In the genomic region with DNA sequence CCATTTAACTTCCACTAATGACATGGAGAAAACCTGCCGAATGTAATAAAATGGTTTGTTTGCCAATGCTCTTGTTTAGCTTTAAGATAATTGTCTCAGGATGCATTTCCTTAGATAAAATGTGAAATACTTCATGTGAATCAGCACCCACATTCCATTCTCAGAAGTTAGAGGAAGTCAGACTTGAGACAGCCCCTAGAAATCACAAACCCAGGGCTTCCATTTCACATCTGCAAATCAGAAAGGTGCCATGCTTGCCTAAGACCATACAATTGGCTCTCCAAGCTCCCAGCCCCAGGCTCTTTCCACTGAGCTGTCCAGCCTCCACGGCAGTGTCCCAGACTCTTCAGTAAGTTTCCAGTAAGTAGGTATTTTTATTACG, we compare ENCODE assay signal across 13 cellular contexts. TPM values are rescaled to one million over a fixed set of nuclear protein-coding genes. Genes with fewer than 3 reads are reported as not detected.
DNase-seq lines count a peak whose midpoint lies in the region; ATAC-seq and TF ChIP-seq lines count a peak whose summit lies in the region.
"Had no signal": no experiment of that assay in that cellular context is flagged by ENCODE, and none has a peak within 500 bp of the region (broad histone marks: within the 10 kb centered on the region; RNA-seq: fewer than 3 reads in every experiment).

No MANE protein-coding gene starts in this region.

- H3K4me1 Mint-ChIP-seq in activated T-cell treated with anti-CD3 and anti-CD28 coated beads, Interleukin-2, amount 50 U/mL, for 24 hours (ENCODE audit: low read depth) = peaks cover 14% of the 10 kb centered on the region
- H3K4me1 Mint-ChIP-seq in stimulated activated naive CD8-positive, alpha-beta T cell treated with anti-CD3 and anti-CD28 coated beads, Interleukin-15, amount 100 ng/mL, for 72 hours = peaks cover 20% of the 10 kb centered on the region

- H3K27me3 ChIP-seq in RWPE2 (ENCODE audit: insufficient read depth, poor library complexity, severe bottlenecking) (no peaks in the 10 kb centered on the region), stomach (no peaks in the 10 kb centered on the region), psoas muscle (ENCODE audit: insufficient read depth in 3 of 3, low read length in 2 of 3) (no peaks in the 10 kb centered on the region), thyroid gland (no peaks in the 10 kb centered on the region)
- H3K27me3 ChIP-seq: BLaER1 treated with 17β-estradiol and CSF1 and Interleukin-3, amounts not matched to agents 10 nM and 100 nM had no signal

- H3K4me3 ChIP-seq in RWPE2 (ENCODE audit: severe bottlenecking) (no peak overlapping the region), stomach (no peak overlapping the region), psoas muscle (no peak overlapping the region), thyroid gland (replicated peaks in 1 of 3) (no peak overlapping the region)
- H3K4me3 ChIP-seq: BLaER1 treated with 17β-estradiol and CSF1 and Interleukin-3, amounts not matched to agents 10 nM and 100 nM had no signal

- H3K27me3 Mint-ChIP-seq in activated T-cell treated with anti-CD3 and anti-CD28 coated beads, Interleukin-2, amount 50 U/mL, for 24 hours = no peaks in the 10 kb centered on the region
- H3K27me3 Mint-ChIP-seq in stimulated activated naive CD8-positive, alpha-beta T cell treated with anti-CD3 and anti-CD28 coated beads, Interleukin-15, amount 100 ng/mL, for 72 hours = no peaks in the 10 kb centered on the region
- H3K27me3 Mint-ChIP-seq: activated naive CD8-positive, alpha-beta T cell had no signal

- peak; percentile 75 for ATAC-seq in RWPE2 (ENCODE audit: low read depth)
- ATAC-seq in stimulated activated naive CD8-positive, alpha-beta T cell treated with anti-CD3 and anti-CD28 coated beads, Interleukin-15, amount 100 ng/mL, for 72 hours = no peak
- ATAC-seq in psoas muscle = no peak

- no peak for TF ChIP-seq EP300 in stomach (IDR thresholded peaks at IDR 0.05)

- H3K36me3 Mint-ChIP-seq in activated T-cell treated with anti-CD3 and anti-CD28 coated beads, Interleukin-2, amount 50 U/mL, for 24 hours (ENCODE audit: low read depth) = peaks cover 40% of the 10 kb centered on the region

- H3K9me3 ChIP-seq in RWPE2 (ENCODE audit: severe bottlenecking) = no peaks in the 10 kb centered on the region
- H3K9me3 ChIP-seq in stomach = no peaks in the 10 kb centered on the region
- H3K9me3 ChIP-seq in psoas muscle = no peaks in the 10 kb centered on the region
- H3K9me3 ChIP-seq in thyroid gland = no peaks in the 10 kb centered on the region
- H3K9me3 ChIP-seq: BLaER1 treated with 17β-estradiol and CSF1 and Interleukin-3, amounts not matched to agents 10 nM and 100 nM had no signal

- H3K27ac ChIP-seq in RWPE2 (ENCODE audit: poor library complexity, severe bottlenecking) (peak overlapping the region; percentile 49), stomach (peak overlapping the region in 4 of 5 donors; percentile 35 to 71 (median 64)), psoas muscle (no peak overlapping the region), thyroid gland (no peak overlapping the region)
- H3K27ac ChIP-seq: BLaER1 treated with 17β-estradiol and CSF1 and Interleukin-3, amounts not matched to agents 10 nM and 100 nM had no signal

- 75 to 88% (median 84%) methylated on average over 3 of the region's 3 CpGs for WGBS in stomach, 5 donors
- WGBS in psoas muscle, 3 donors = 68 to 86% (median 84%) methylated on average over 3 of the region's 3 CpGs
- WGBS in thyroid gland, 2 donors = 83 to 87% methylated on average over 3 of the region's 3 CpGs

- H3K9me3 Mint-ChIP-seq in activated T-cell treated with anti-CD3 and anti-CD28 coated beads, Interleukin-2, amount 50 U/mL, for 24 hours = no peaks in the 10 kb centered on the region
- no peaks in the 10 kb centered on the region for H3K9me3 Mint-ChIP-seq in stimulated activated naive CD8-positive, alpha-beta T cell treated with anti-CD3 and anti-CD28 coated beads, Interleukin-15, amount 100 ng/mL, for 72 hours

- H3K36me3 ChIP-seq in RWPE2 (ENCODE audit: low read depth) (peaks cover 4% of the 10 kb centered on the region), stomach (peaks cover 11 to 31% (median 17%) of the 10 kb centered on the region in 4 donors), psoas muscle (ENCODE audit: insufficient read depth in 1 of 2, low read depth in 1 of 2) (peaks cover 0 to 14% of the 10 kb centered on the region in 2 donors), thyroid gland (peaks cover 5 to 9% of the 10 kb centered on the region in 2 donors)

- TF ChIP-seq CTCF in RWPE2 (IDR thresholded peaks at IDR 0.05; ENCODE audit: poor library complexity, severe bottlenecking) (no peak), stomach (IDR thresholded peaks at IDR 0.05) (no peak), psoas muscle (IDR thresholded peaks at IDR 0.05) (no peak), thyroid gland (IDR thresholded peaks at IDR 0.05) (no peak)

- no peak for DNase-seq in activated T-cell treated with anti-CD3 and anti-CD28 coated beads, Interleukin-2, amount 50 U/mL, for 24 hours
- DNase-seq in activated T-cell treated with anti-CD3 and anti-CD28 coated beads for 4 hours (no peak), RWPE2 (ENCODE audit: low spot score) (no peak), fibroblast of peridontal ligament (ENCODE audit: extremely low read depth) (peak; percentile 68), stomach (no peak), psoas muscle (no peak), thyroid gland (no peak)
- no peak for DNase-seq in stimulated activated naive CD8-positive, alpha-beta T cell treated with anti-CD3 and anti-CD28 coated beads, Interleukin-15, amount 100 ng/mL, for 72 hours
- DNase-seq: mammary epithelial cell, NCI-H1417 treated with DMSO at 0.1 percent for 48 hours, retina had no signal

- H3K4me3 Mint-ChIP-seq in activated T-cell treated with anti-CD3 and anti-CD28 coated beads, Interleukin-2, amount 50 U/mL, for 24 hours = no peak overlapping the region
- H3K4me3 Mint-ChIP-seq in stimulated activated naive CD8-positive, alpha-beta T cell treated with anti-CD3 and anti-CD28 coated beads, Interleukin-15, amount 100 ng/mL, for 72 hours = no peak overlapping the region
- H3K4me3 Mint-ChIP-seq: activated naive CD8-positive, alpha-beta T cell had no signal

- H3K27ac Mint-ChIP-seq in activated T-cell treated with anti-CD3 and anti-CD28 coated beads, Interleukin-2, amount 50 U/mL, for 24 hours = peak overlapping the region; percentile 37
- peak overlapping the region in 1 of 2 donors; percentile 82 for H3K27ac Mint-ChIP-seq in stimulated activated naive CD8-positive, alpha-beta T cell treated with anti-CD3 and anti-CD28 coated beads, Interleukin-15, amount 100 ng/mL, for 72 hours
- H3K27ac Mint-ChIP-seq: activated naive CD8-positive, alpha-beta T cell had no signal

- peaks cover 16% of the 10 kb centered on the region for H3K4me1 ChIP-seq in RWPE2 (ENCODE audit: insufficient read depth, poor library complexity, severe bottlenecking)
- H3K4me1 ChIP-seq in stomach = peaks cover 8 to 40% (median 21%) of the 10 kb centered on the region in 4 donors
- H3K4me1 ChIP-seq in psoas muscle = peaks cover 47% of the 10 kb centered on the region
- peaks cover 0 to 21% of the 10 kb centered on the region in 2 donors for H3K4me1 ChIP-seq in thyroid gland

- TF ChIP-seq POLR2A in stomach (IDR thresholded peaks at IDR 0.05) (no peak), thyroid gland (IDR thresholded peaks at IDR 0.05) (no peak)

- intact Hi-C loops in stomach (cut with DNase I; ENCODE audit: low total_unique reads) = no loop called here
- intact Hi-C loops in psoas muscle (cut with DNase I) = no loop called here
- intact Hi-C loops in thyroid gland (cut with DNase I) = no loop called here

RNA-seq across cellular contexts. Expression of gene ADORA2A, which starts 35.6 kb away (rescaled TPM):
- total RNA-seq in stomach (1 to 10 TPM in 3 of 5 donors, under 1 TPM in 1, not detected in 1; 0.58 to 7.1 (median 3.1) TPM), psoas muscle (1 to 10 TPM in 3 of 4 donors, under 1 TPM in 1; 0.97 to 2.4 (median 1.6) TPM), thyroid gland (1 to 10 TPM; 1.4 to 3.0 (median 2.5) TPM)
- polyA plus RNA-seq in stomach (1 to 10 TPM; 1.4 to 2.9 (median 1.6) TPM), psoas muscle (1 to 10 TPM in 2 of 3 donors, under 1 TPM in 1; 0.97 to 1.7 (median 1.7) TPM)

Comparison
In these comparisons a context has a peak if more than half of its experiments do, and no peak if none do; other contexts are left out.
1. H3K27ac ChIP-seq: peak in RWPE2 (single experiment) and stomach (4 of 5); none in psoas muscle (single experiment) and thyroid gland (0 of 3).